Comparison of ENCODE assay signal across 9 cellular contexts in genomic region chr18:3261035-3261392, GRCh38. TPM values are rescaled to one million over a fixed set of nuclear protein-coding genes. Genes with fewer than 3 reads are reported as not detected.
DNase-seq lines count a peak whose midpoint lies in the region; ATAC-seq, FAIRE-seq and TF ChIP-seq lines count a peak whose summit lies in the region.
"Had no signal": no experiment of that assay in that cellular context is flagged by ENCODE, and none has a peak within 500 bp of the region (broad histone marks: within the 10 kb centered on the region; RNA-seq: fewer than 3 reads in every experiment).

No MANE protein-coding gene starts in this region.

- peaks cover 52% of the 10 kb centered on the region for H3K36me3 Mint-ChIP-seq in activated T-helper 17 cell treated with anti-CD3 and anti-CD28 coated beads, Interleukin-2, amount 50 U/mL, for 72 hours (ENCODE audit: low read depth)
- H3K36me3 Mint-ChIP-seq in immature natural killer cell = peaks cover 12 to 29% (median 24%) of the 10 kb centered on the region in 3 donors

- no peak for ATAC-seq in activated T-helper 17 cell treated with anti-CD3 and anti-CD28 coated beads, Interleukin-2, amount 50 U/mL, for 72 hours (replicated peaks)
- no peak for ATAC-seq in HG03097 (IDR thresholded peaks at IDR 0.05; ENCODE audit: low FRiP score, unreplicated experiment)

- no peaks in the 10 kb centered on the region for H3K9me3 ChIP-seq in stomach smooth muscle (ENCODE audit: control insufficient read depth in 2 of 2, low read length in 2 of 2)

- no peaks in the 10 kb centered on the region for H3K9me3 Mint-ChIP-seq in activated T-helper 17 cell treated with anti-CD3 and anti-CD28 coated beads, Interleukin-2, amount 50 U/mL, for 72 hours
- H3K9me3 Mint-ChIP-seq in immature natural killer cell = no peaks in the 10 kb centered on the region

- peak overlapping the region; percentile 99 for H3K27ac Mint-ChIP-seq in activated T-helper 17 cell treated with anti-CD3 and anti-CD28 coated beads, Interleukin-2, amount 50 U/mL, for 72 hours
- peak overlapping the region; percentile 98 to 100 (median 100) for H3K27ac Mint-ChIP-seq in immature natural killer cell

- H3K36me3 ChIP-seq in stomach smooth muscle (ENCODE audit: control insufficient read depth in 2 of 2, insufficient read depth in 2 of 2, low read length in 2 of 2) = peaks cover 7% of the 10 kb centered on the region in 2 donors

- H3K4me3 ChIP-seq in stomach smooth muscle (ENCODE audit: low read length in 2 of 2) = peak overlapping the region; percentile 90 to 95

- H3K4me1 ChIP-seq in stomach smooth muscle (ENCODE audit: control insufficient read depth, insufficient read depth, low read length) = peaks cover 16% of the 10 kb centered on the region

- H3K9ac ChIP-seq in stomach smooth muscle (ENCODE audit: low read length in 2 of 2) = peak overlapping the region; percentile 93 to 96

- DNase-seq in DMS53 (lab: John Stamatoyannopoulos, UW) (peak; percentile 63), DMS53 treated with DMSO at 0.1 percent for 48 hours (lab: John Stamatoyannopoulos, UW; ENCODE audit: unreplicated experiment) (no peak), immature natural killer cell (no peak), Ammon's horn (ENCODE audit: low spot score) (no peak), D721Med (ENCODE audit: insufficient read length, low spot score) (no peak)

- peak overlapping the region; percentile 95 for H3K27ac ChIP-seq in stomach smooth muscle (ENCODE audit: low read length)

- H3K27me3 Mint-ChIP-seq in activated T-helper 17 cell treated with anti-CD3 and anti-CD28 coated beads, Interleukin-2, amount 50 U/mL, for 72 hours = no peaks in the 10 kb centered on the region
- H3K27me3 Mint-ChIP-seq in immature natural killer cell (ENCODE audit: low read depth in 3 of 3) = peaks cover 12 to 18% (median 17%) of the 10 kb centered on the region in 3 donors

- H3K27me3 ChIP-seq in stomach smooth muscle (ENCODE audit: control insufficient read depth in 1 of 2, insufficient read depth in 2 of 2, low read length in 2 of 2) = no peaks in the 10 kb centered on the region

- TF ChIP-seq CTCF in D721Med (IDR thresholded peaks at IDR 0.05; ENCODE audit: insufficient read depth, missing control alignments) = no peak

- peaks cover 36% of the 10 kb centered on the region for H3K4me1 Mint-ChIP-seq in activated T-helper 17 cell treated with anti-CD3 and anti-CD28 coated beads, Interleukin-2, amount 50 U/mL, for 72 hours
- peaks cover 80 to 86% of the 10 kb centered on the region in 2 donors for H3K4me1 Mint-ChIP-seq in immature natural killer cell

- H3K4me3 Mint-ChIP-seq in activated T-helper 17 cell treated with anti-CD3 and anti-CD28 coated beads, Interleukin-2, amount 50 U/mL, for 72 hours = peak overlapping the region; percentile 92
- H3K4me3 Mint-ChIP-seq in immature natural killer cell = peak overlapping the region; percentile 92 to 99 (median 96)

- FAIRE-seq in D721Med (lab: Jason Lieb, UNC) = no peak
- FAIRE-seq: A204.1 had no signal

RNA-seq across cellular contexts. Expression of gene MYL12B, which starts 0.9 kb away (rescaled TPM):
- 100 to 1,000 TPM; 206 to 271 TPM for total RNA-seq in activated T-helper 17 cell treated with anti-CD3 and anti-CD28 coated beads, Interleukin-2, amount 50 U/mL, for 72 hours
- 1,000 to 10,000 TPM; 1,023 to 1,314 (median 1,183) TPM for polyA plus RNA-seq in immature natural killer cell

RNA-seq across cellular contexts. Expression of gene MYL12A, which starts 13.4 kb away (rescaled TPM):
- total RNA-seq in activated T-helper 17 cell treated with anti-CD3 and anti-CD28 coated beads, Interleukin-2, amount 50 U/mL, for 72 hours = 100 to 1,000 TPM; 392 to 483 TPM
- polyA plus RNA-seq in immature natural killer cell = 1,000 to 10,000 TPM; 2,810 to 4,711 (median 3,144) TPM

RNA-seq across cellular contexts. Expression of gene MYOM1, which starts 41.2 kb away (rescaled TPM):
- 1 to 10 TPM in 1 of 2 donors, under 1 TPM in 1; 0.52 to 2.0 TPM for total RNA-seq in activated T-helper 17 cell treated with anti-CD3 and anti-CD28 coated beads, Interleukin-2, amount 50 U/mL, for 72 hours
- 1 to 10 TPM in 1 of 3 donors, under 1 TPM in 1, not detected in 1; 0.72 to 1.2 TPM for polyA plus RNA-seq in immature natural killer cell
